34 cellular contexts compared by ENCODE assay signal in the genomic region with DNA sequence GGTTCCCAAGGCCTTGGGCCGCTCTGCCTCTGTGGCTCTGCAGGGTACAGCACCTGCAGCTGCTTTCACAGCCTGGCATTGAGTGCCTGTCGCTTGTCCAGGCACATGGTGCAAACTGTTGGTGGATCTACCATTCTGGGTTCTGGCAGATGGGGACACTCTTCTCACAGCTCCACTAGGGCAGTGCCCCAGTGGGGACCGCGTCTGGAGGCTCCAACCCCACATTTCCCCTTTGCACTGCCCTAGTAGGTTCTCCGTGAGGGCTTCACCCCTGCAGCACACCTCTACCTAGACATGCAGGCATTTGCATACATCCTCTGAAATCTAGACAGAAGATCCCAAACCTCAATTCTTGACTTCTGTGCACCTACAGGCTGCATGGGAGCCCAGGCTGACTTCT. TPM values are rescaled to one million over a fixed set of nuclear protein-coding genes. Genes with fewer than 3 reads are reported as not detected.
"Had no signal": no experiment of that assay in that cellular context is flagged by ENCODE, and none has a peak within 500 bp of the region (broad histone marks: within the 10 kb centered on the region; RNA-seq: fewer than 3 reads in every experiment).

No MANE protein-coding gene starts in this region.

- DNase-seq: Karpas-422, Kasumi-1, MG63, MM.1S, MV-4-11, NCI-H1048, NCI-H1092, NCI-H1092 treated with DMSO at 0.1 percent for 48 hours, NCI-H1105, NCI-H1105 treated with DMSO at 0.1 percent for 48 hours, NCI-H1417, NCI-H1417 treated with DMSO at 0.1 percent for 48 hours, NCI-H1436, NCI-H1436 treated with DMSO at 0.1 percent for 48 hours, NCI-H146, NCI-H1694, NCI-H1694 treated with DMSO at 0.1 percent for 48 hours, NCI-H187, NCI-H187 treated with DMSO at 0.1 percent for 48 hours, NCI-H1930, NCI-H2029, NCI-H2029 treated with DMSO at 0.1 percent for 48 hours, NCI-H2081, NCI-H2107, NCI-H2171, NCI-H2171 treated with DMSO at 0.1 percent for 48 hours, NCI-H2227 treated with DMSO at 0.1 percent for 48 hours, NCI-H226, NCI-H345, NCI-H446, NCI-H446 treated with DMSO at 0.1 percent for 48 hours, NCI-H510A, NCI-H510A treated with DMSO at 0.1 percent for 48 hours had no signal

RNA-seq across cellular contexts. Expression of a gene that starts 19.2 kb away (rescaled TPM):
- total RNA-seq: M059J had no signal
